ENCODE assay signal across 1 cellular context in the genomic region with DNA sequence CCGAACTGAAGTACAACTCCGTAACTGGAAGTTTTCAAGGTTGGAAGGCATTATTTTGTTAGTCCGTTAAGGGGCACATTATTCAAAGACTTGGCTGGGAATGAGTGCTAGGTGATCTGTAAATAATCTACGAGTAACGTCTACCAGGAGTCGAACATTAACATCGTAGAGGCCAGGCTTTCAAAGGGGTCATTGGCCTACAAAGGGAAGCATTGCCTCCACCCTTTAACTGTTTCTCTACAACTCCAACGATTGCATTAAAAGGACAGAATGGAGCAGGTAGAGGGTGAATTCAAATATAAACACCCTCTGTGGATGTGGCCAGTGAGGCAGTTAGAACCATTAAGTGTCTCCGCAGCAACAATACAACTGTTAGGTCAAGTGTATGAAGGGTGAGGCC.
TF ChIP-seq lines count a peak whose summit lies in the region.

No MANE protein-coding gene starts in this region.

TF ChIP-seq in HepG2, 621 proteins besides CTCF, POLR2A, EP300 and RAD21:
- TF ChIP-seq ZNF501 (CRISPR knock-in tag; IDR thresholded peaks at IDR 0.05) (no peak), NR2F6 (IDR thresholded peaks at IDR 0.05) (0 out of 2 replicates have a peak, but pooled peaks have one; percentile 7), NR2F6 (CRISPR knock-in tag; IDR thresholded peaks at IDR 0.05) (no peak), ZNF652 (CRISPR knock-in tag; IDR thresholded peaks at IDR 0.05; ENCODE audit: borderline replicate concordance, low read depth) (peak; percentile 68; the same call in 1 of the 2 replicates), SOX6 (IDR thresholded peaks at IDR 0.05) (no peak), SOX6 (CRISPR knock-in tag; IDR thresholded peaks at IDR 0.05) (0 out of 2 replicates have a peak, but pooled peaks have one; percentile 17)
- TF ChIP-seq, protein P1, sequence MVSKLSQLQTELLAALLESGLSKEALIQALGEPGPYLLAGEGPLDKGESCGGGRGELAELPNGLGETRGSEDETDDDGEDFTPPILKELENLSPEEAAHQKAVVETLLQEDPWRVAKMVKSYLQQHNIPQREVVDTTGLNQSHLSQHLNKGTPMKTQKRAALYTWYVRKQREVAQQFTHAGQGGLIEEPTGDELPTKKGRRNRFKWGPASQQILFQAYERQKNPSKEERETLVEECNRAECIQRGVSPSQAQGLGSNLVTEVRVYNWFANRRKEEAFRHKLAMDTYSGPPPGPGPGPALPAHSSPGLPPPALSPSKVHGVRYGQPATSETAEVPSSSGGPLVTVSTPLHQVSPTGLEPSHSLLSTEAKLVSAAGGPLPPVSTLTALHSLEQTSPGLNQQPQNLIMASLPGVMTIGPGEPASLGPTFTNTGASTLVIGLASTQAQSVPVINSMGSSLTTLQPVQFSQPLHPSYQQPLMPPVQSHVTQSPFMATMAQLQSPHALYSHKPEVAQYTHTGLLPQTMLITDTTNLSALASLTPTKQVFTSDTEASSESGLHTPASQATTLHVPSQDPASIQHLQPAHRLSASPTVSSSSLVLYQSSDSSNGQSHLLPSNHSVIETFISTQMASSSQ (IDR thresholded peaks at IDR 0.05; ENCODE audit: low read depth): peak; percentile 32; the same call in 1 of the 2 replicates
- TF ChIP-seq, protein P1 (CRISPR knock-in tag; IDR thresholded peaks at IDR 0.05; ENCODE audit: borderline replicate concordance): no peak
